ENCODE assay signal across 31 cellular contexts in genomic region chr17:16961792-16962191, GRCh38. TPM values are rescaled to one million over a fixed set of nuclear protein-coding genes. Genes with fewer than 3 reads are reported as not detected.
"Had no signal": no experiment of that assay in that cellular context is flagged by ENCODE, and none has a peak within 500 bp of the region (broad histone marks: within the 10 kb centered on the region; RNA-seq: fewer than 3 reads in every experiment).

No MANE protein-coding gene starts in this region.

- DNase-seq: activated CD4-positive, alpha-beta T cell treated with anti-CD3 and anti-CD28 coated beads for 36 hours; activated CD4-positive, alpha-beta T cell treated with anti-CD3 and anti-CD28 coated beads, Interleukin-2, amount 50 U/mL, for 1 hour; activated CD8-positive, alpha-beta memory T cell treated with anti-CD3 and anti-CD28 coated beads, Interleukin-2, amount 50 U/mL, for 48 hours; activated CD8-positive, alpha-beta T cell treated with anti-CD3 and anti-CD28 coated beads, Interleukin-2, amount 10 ng/mL, durations not matched to agents 7 days and 5 days; activated naive CD4-positive, alpha-beta T cell treated with anti-CD3 and anti-CD28 coated beads, Interleukin-2, amount 50 U/mL, for 16 hours; activated naive CD8-positive, alpha-beta T cell treated with anti-CD3 and anti-CD28 coated beads, Interleukin-2, amount 10 ng/mL, durations not matched to agents 7 days and 5 days; activated T-cell treated with anti-CD3 and anti-CD28 coated beads, Interleukin-2, amount 50 U/mL, for 1 hour; anterior cingulate cortex; cerebellar nuclear complex; MG63; NCI-H1105; NCI-H1436; NCI-H1694 treated with DMSO at 0.1 percent for 48 hours; NCI-H2029 treated with DMSO at 0.1 percent for 48 hours; NCI-H345; NCI-H510A; NCI-H526 treated with DMSO at 0.1 percent for 48 hours; NCI-H82; OCI-M1; Right ventricle myocardium superior; T-helper 17 cell; T1000 had no signal

- H3K4me3 ChIP-seq: adrenal gland, MG63, SJSA1 had no signal

- H3K4me1 Mint-ChIP-seq: activated CD4-positive, alpha-beta T cell treated with anti-CD3 and anti-CD28 coated beads for 36 hours; activated naive CD8-positive, alpha-beta T cell treated with anti-CD3 and anti-CD28 coated beads, Interleukin-2, amount 10 ng/mL, durations not matched to agents 7 days and 5 days; T-helper 17 cell had no signal

- H3K27ac Mint-ChIP-seq: activated CD4-positive, alpha-beta T cell treated with anti-CD3 and anti-CD28 coated beads for 36 hours; activated CD8-positive, alpha-beta T cell treated with anti-CD3 and anti-CD28 coated beads, Interleukin-2, amount 10 ng/mL, durations not matched to agents 7 days and 5 days; activated naive CD8-positive, alpha-beta T cell treated with anti-CD3 and anti-CD28 coated beads, Interleukin-2, amount 10 ng/mL, durations not matched to agents 7 days and 5 days; T-helper 17 cell had no signal

- FAIRE-seq: colon, TTC549 had no signal

- ATAC-seq: activated CD4-positive, alpha-beta T cell treated with anti-CD3 and anti-CD28 coated beads for 36 hours; activated CD8-positive, alpha-beta T cell treated with anti-CD3 and anti-CD28 coated beads, Interleukin-2, amount 10 ng/mL, durations not matched to agents 7 days and 5 days; Panc1; SK-N-SH treated with all-trans-retinoic acid at 6 μM for 48 hours; T-helper 17 cell had no signal

- H3K4me1 ChIP-seq: adrenal gland, SJSA1 had no signal

- H3K9me3 ChIP-seq: adrenal gland, MG63, SJSA1 had no signal

- H3K4me3 Mint-ChIP-seq: activated CD4-positive, alpha-beta T cell treated with anti-CD3 and anti-CD28 coated beads for 36 hours; activated CD8-positive, alpha-beta T cell treated with anti-CD3 and anti-CD28 coated beads, Interleukin-2, amount 10 ng/mL, durations not matched to agents 7 days and 5 days; activated naive CD8-positive, alpha-beta T cell treated with anti-CD3 and anti-CD28 coated beads, Interleukin-2, amount 10 ng/mL, durations not matched to agents 7 days and 5 days; T-helper 17 cell had no signal

- H3K36me3 ChIP-seq: adrenal gland, MG63, SJSA1 had no signal

- H3K27ac ChIP-seq: adrenal gland, RWPE1, SJSA1, VCaP had no signal

- H3K27me3 ChIP-seq: adrenal gland, MG63, SJSA1 had no signal

RNA-seq across cellular contexts. Expression of gene TNFRSF13B, which starts 10.1 kb away (rescaled TPM):
- total RNA-seq: activated CD4-positive, alpha-beta T cell treated with anti-CD3 and anti-CD28 coated beads for 36 hours; activated CD8-positive, alpha-beta T cell treated with anti-CD3 and anti-CD28 coated beads, Interleukin-2, amount 10 ng/mL, durations not matched to agents 7 days and 5 days; activated naive CD8-positive, alpha-beta T cell treated with anti-CD3 and anti-CD28 coated beads, Interleukin-2, amount 10 ng/mL, durations not matched to agents 7 days and 5 days; adrenal gland; cardiac septum; Right ventricle myocardium superior; SJSA1 had no signal
